Comparison of ENCODE assay signal across 8 cellular contexts in the genomic region with DNA sequence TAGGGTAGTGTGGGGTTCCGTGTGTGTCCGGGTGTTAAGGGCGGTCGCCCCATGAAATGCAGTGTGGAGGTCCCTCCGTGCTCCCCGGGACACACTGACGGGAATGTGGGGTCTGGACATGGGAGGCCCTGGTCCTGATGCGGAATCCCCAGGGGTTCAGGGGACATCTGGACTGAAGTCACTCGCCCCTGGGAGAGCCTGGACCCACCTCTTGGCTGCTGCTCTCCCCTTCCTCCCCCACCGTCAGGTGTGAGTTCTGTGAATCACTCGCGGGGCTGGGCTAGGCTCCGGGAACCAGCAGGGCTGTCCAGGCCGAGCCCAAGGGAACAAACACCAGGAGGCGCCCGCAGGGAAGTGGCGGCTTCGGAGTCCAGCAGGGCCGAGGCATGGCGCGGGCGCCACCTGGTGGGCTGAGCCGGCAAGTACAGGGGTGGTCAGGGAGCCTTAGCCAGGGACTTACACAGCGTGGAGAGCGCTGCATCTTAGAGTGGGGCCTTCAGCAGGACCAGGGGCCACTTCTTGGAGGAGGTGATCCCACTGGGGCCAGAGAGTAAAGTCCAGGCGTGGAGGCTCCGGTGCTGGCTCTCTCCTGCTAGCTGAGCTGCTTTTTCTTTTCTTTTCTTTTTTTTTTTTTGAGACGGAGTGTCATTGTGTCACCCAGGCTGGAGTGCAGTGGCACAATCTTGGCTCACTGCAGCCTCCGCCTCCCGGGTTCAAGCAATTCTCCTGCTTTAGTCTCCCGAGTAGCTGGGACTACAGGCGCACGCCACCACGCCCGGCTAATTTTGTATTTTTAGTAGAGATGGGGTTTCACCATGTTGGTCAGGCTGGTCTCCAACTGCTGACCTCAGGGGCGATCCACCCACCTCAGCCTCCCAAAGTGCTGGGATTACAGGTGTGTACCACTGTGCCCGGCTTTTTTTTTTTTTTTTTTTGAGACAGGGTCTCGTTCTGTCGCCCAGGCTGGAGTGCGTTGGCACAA. TPM values are rescaled to one million over a fixed set of nuclear protein-coding genes. Genes with fewer than 3 reads are reported as not detected.
DNase-seq lines count a peak whose midpoint lies in the region; TF ChIP-seq lines count a peak whose summit lies in the region.

No MANE protein-coding gene starts in this region.

- TF ChIP-seq EP300 in ovary (IDR thresholded peaks at IDR 0.05): no peak

- DNase-seq in EH (ENCODE audit: low read depth) (peak; percentile 86), HAP-1 (ENCODE audit: low spot score in 2 of 2) (peak; percentile 62 to 96), MV-4-11 (lab: John Stamatoyannopoulos, UW) (peak; percentile 85), SJSA1 (ENCODE audit: low read depth in 1 of 2, low spot score in 2 of 2) (peak; percentile 60 to 92), germinal center (ENCODE audit: low spot score) (peak; percentile 90), ovary (peak; percentile 88 to 95 (median 93)), tibial artery (peak; percentile 93 to 98)
- peak; percentile 77 for DNase-seq in activated gamma-delta T cell treated with anti-CD3 and anti-CD28 coated beads, Interleukin-2, amount 50 U/mL, for 16 hours (ENCODE audit: low read depth)

- no peaks in the 10 kb centered on the region for H3K4me1 ChIP-seq in HAP-1
- H3K4me1 ChIP-seq in SJSA1 (replicated peaks): no peaks in the 10 kb centered on the region
- H3K4me1 ChIP-seq in ovary (ENCODE audit: insufficient read depth): peaks cover 2% of the 10 kb centered on the region
- H3K4me1 ChIP-seq in tibial artery: peaks cover 0 to 42% (median 14%) of the 10 kb centered on the region in 4 donors

- 41 to 44% (median 42%) methylated on average over 40 of the region's 40 CpGs for WGBS in ovary, 3 donors

- in situ Hi-C loops in HAP-1 (cut with MboI; ENCODE audit: low sequenced_read_pairs): no loop called here

- no peaks in the 10 kb centered on the region for H3K27me3 ChIP-seq in HAP-1 (ENCODE audit: low read depth)
- H3K27me3 ChIP-seq in SJSA1 (replicated peaks): no peaks in the 10 kb centered on the region
- H3K27me3 ChIP-seq in ovary: no peaks in the 10 kb centered on the region
- H3K27me3 ChIP-seq in tibial artery: no peaks in the 10 kb centered on the region

- no peaks in the 10 kb centered on the region for H3K9me3 ChIP-seq in HAP-1
- no peaks in the 10 kb centered on the region for H3K9me3 ChIP-seq in SJSA1 (replicated peaks)
- H3K9me3 ChIP-seq in ovary: no peaks in the 10 kb centered on the region
- no peaks in the 10 kb centered on the region for H3K9me3 ChIP-seq in tibial artery

- H3K4me3 ChIP-seq in HAP-1 (no peak overlapping the region), SJSA1 (no peak overlapping the region), ovary (no peak overlapping the region), tibial artery (no peak overlapping the region)

- intact Hi-C loops in ovary (cut with DNase I): loop anchor here in 2 of 4 donors (10.0 kb wide), 2 partner anchors 203 to 277 kb away; no protein-coding TSS in a partner anchor
- intact Hi-C loops in tibial artery (cut with DNase I; ENCODE audit: low total_unique reads): loop anchor here (5.0 kb wide), 2 partner anchors 99 to 144 kb away; a partner anchor contains a TSS

- peaks cover 3% of the 10 kb centered on the region for H3K36me3 ChIP-seq in HAP-1 (replicated peaks)
- peaks cover 34% of the 10 kb centered on the region for H3K36me3 ChIP-seq in SJSA1
- H3K36me3 ChIP-seq in ovary: no peaks in the 10 kb centered on the region
- H3K36me3 ChIP-seq in tibial artery: peaks cover 22 to 38% (median 26%) of the 10 kb centered on the region in 3 donors

- TF ChIP-seq CTCF in ovary (IDR thresholded peaks at IDR 0.05) (peak; percentile 95 to 98 (median 97)), tibial artery (IDR thresholded peaks at IDR 0.05) (peak; percentile 100)

- no peak overlapping the region for H3K27ac ChIP-seq in SJSA1
- no peak overlapping the region for H3K27ac ChIP-seq in ovary
- peak overlapping the region; percentile 61 to 83 for H3K27ac ChIP-seq in tibial artery

- no peak for TF ChIP-seq POLR2A in ovary (IDR thresholded peaks at IDR 0.05)

RNA-seq across cellular contexts. Expression of a gene that starts 20.1 kb away (rescaled TPM):
- 41.5 and 53.0 TPM in 2 replicates for total RNA-seq in SJSA1 (2014; rRNA removed; shearing (Covaris generic))
- 10 to 100 TPM; 13.4 to 38.4 (median 34.0) TPM for total RNA-seq in ovary
- polyA plus RNA-seq in ovary: 10 to 100 TPM; 20.9 to 23.2 TPM

Comparison
In these comparisons a context has a peak if more than half of its experiments do, and no peak if none do; other contexts are left out.
1. H3K27ac ChIP-seq: peak in tibial artery (2 of 2); none in SJSA1 (single experiment) and ovary (0 of 2).
2. Peak in every context shown above with its lines, with median percentiles within 50 percentile points of each other: DNase-seq.